ENCODE assay signal across 8 cellular contexts in genomic region chr16:56603589-56603988, GRCh38. TPM values are rescaled to one million over a fixed set of nuclear protein-coding genes. Genes with fewer than 3 reads are reported as not detected.
DNase-seq lines count a peak whose midpoint lies in the region; ATAC-seq and TF ChIP-seq lines count a peak whose summit lies in the region.

No MANE protein-coding gene starts in this region.

- no peak overlapping the region for H3K27ac Mint-ChIP-seq in progenitor cell of endocrine pancreas
- no peak overlapping the region for H3K27ac Mint-ChIP-seq in CD8-positive, alpha-beta T cell

- POLR2A ChIA-PET in AG04450 (lab: Yijun Ruan, JAX) (interaction anchor here (1.1 kb wide), 1 partner anchor 22 kb away, joined by 6 read pairs; the partner anchor contains the start of gene MT1E), OCI-LY7 (lab: Charles Lee) (interaction anchor here (0.8 kb wide), 1 partner anchor 80 kb away, joined by 3 read pairs; no protein-coding TSS in a partner anchor)
- POLR2A ChIA-PET in CD8-positive, alpha-beta T cell (lab: Charles Lee): no interaction called here

- H3K9me2 ChIP-seq in OCI-LY7 (ENCODE audit: insufficient read depth, low read length): no peaks in the 10 kb centered on the region

- H3K27me3 Mint-ChIP-seq in progenitor cell of endocrine pancreas: peaks cover 66% of the 10 kb centered on the region
- peaks cover 4% of the 10 kb centered on the region for H3K27me3 Mint-ChIP-seq in CD8-positive, alpha-beta T cell (ENCODE audit: low read depth)

- peak overlapping the region; percentile 11 for H3K27ac ChIP-seq in AG04450 (ENCODE audit: low read depth, low read length)
- H3K27ac ChIP-seq in OCI-LY7 (ENCODE audit: low read depth, low read length, poor library complexity, severe bottlenecking): no peak overlapping the region
- H3K27ac ChIP-seq in CD8-positive, alpha-beta T cell (ENCODE audit: low read depth, low read length): no peak overlapping the region

- no peaks in the 10 kb centered on the region for H3K27me3 ChIP-seq in AG04450 (ENCODE audit: control insufficient read depth, insufficient read depth, low read length)
- no peaks in the 10 kb centered on the region for H3K27me3 ChIP-seq in CD8-positive, alpha-beta T cell (ENCODE audit: insufficient read depth, low read length)

- H3K79me2 ChIP-seq in OCI-LY7 (ENCODE audit: insufficient read depth, low read depth, low read length): no peaks in the 10 kb centered on the region

- no peaks in the 10 kb centered on the region for H3K9me3 Mint-ChIP-seq in progenitor cell of endocrine pancreas (ENCODE audit: low read depth)
- H3K9me3 Mint-ChIP-seq in CD8-positive, alpha-beta T cell: no peaks in the 10 kb centered on the region

- H3K9me3 ChIP-seq in AG04450 (ENCODE audit: control insufficient read depth, insufficient read depth, low read length): no peaks in the 10 kb centered on the region; the same call in 1 of the 2 replicates
- H3K9me3 ChIP-seq in OCI-LY7 (ENCODE audit: low read length): no peaks in the 10 kb centered on the region
- H3K9me3 ChIP-seq in CD8-positive, alpha-beta T cell (ENCODE audit: low read length): no peaks in the 10 kb centered on the region

- no TSS peak for BruUV-seq in OCI-LY7 (replicated peaks; lab: Mats Ljungman, UMichigan)

- no peak for ATAC-seq in GM19467 (IDR thresholded peaks at IDR 0.05; ENCODE audit: unreplicated experiment)
- no peak for ATAC-seq in CD8-positive, alpha-beta T cell

- DNase-seq in AG04450 (ENCODE audit: low read depth, low spot score): no peak
- peak; percentile 17 for DNase-seq in GF-D8 (lab: John Stamatoyannopoulos, UW)
- peak; percentile 32 for DNase-seq in OCI-LY7 (ENCODE audit: low spot score)
- DNase-seq in fibroblast of mammary gland (ENCODE audit: low read depth): peak; percentile 53
- no peak for DNase-seq in progenitor cell of endocrine pancreas (ENCODE audit: low spot score, unreplicated experiment)
- no peak for DNase-seq in stimulated activated CD8-positive, alpha-beta memory T cell treated with anti-CD3 and anti-CD28 coated beads, Interleukin-4, amount 100 ng/mL, for 48 hours
- DNase-seq in CD8-positive, alpha-beta T cell: no peak

- H3K4me3 ChIP-seq in AG04450 (ENCODE audit: low read depth, low read length) (no peak overlapping the region), OCI-LY7 (ENCODE audit: low read depth, low read length, poor library complexity, severe bottlenecking) (no peak overlapping the region), fibroblast of mammary gland (ENCODE audit: control insufficient read depth, low read depth, low read length) (no peak overlapping the region)
- H3K4me3 ChIP-seq in CD8-positive, alpha-beta T cell (ENCODE audit: low read depth, low read length): no peak overlapping the region

- H3K36me3 Mint-ChIP-seq in progenitor cell of endocrine pancreas (ENCODE audit: insufficient read depth): no peaks in the 10 kb centered on the region
- H3K36me3 Mint-ChIP-seq in CD8-positive, alpha-beta T cell: no peaks in the 10 kb centered on the region

- H3K4me1 Mint-ChIP-seq in progenitor cell of endocrine pancreas (ENCODE audit: low read depth): no peaks in the 10 kb centered on the region
- H3K4me1 Mint-ChIP-seq in CD8-positive, alpha-beta T cell (ENCODE audit: low read depth): peaks cover 23% of the 10 kb centered on the region

- H3K4me2 ChIP-seq in OCI-LY7 (ENCODE audit: low read length): no peak overlapping the region

- TF ChIP-seq CTCF in AG04450 (IDR thresholded peaks at IDR 0.05; ENCODE audit: low read depth, low read length) (peak; percentile 42), OCI-LY7 (conservative IDR thresholded peaks at IDR 0.05; ENCODE audit: low read length) (0 out of 2 replicates have a peak, but pooled peaks have one; percentile 34), fibroblast of mammary gland (conservative IDR thresholded peaks at IDR 0.05; ENCODE audit: control insufficient read depth, insufficient read depth, low read depth, low read length) (peak; percentile 45), progenitor cell of endocrine pancreas (IDR thresholded peaks at IDR 0.05; ENCODE audit: unreplicated experiment) (peak; percentile 40)
- TF ChIP-seq CTCF in CD8-positive, alpha-beta T cell (IDR thresholded peaks at IDR 0.05): no peak

- intact Hi-C loops in OCI-LY7 (cut with micrococcal nuclease; ENCODE audit: unreplicated experiment): no loop called here
- intact Hi-C loops in CD8-positive, alpha-beta T cell (cut with DNase I, micrococcal nuclease): loop anchor here in 1 of 2 experiments (10.0 kb wide), 2 partner anchors 89 to 581 kb away; partner anchors contain the start of genes PSME3IP1 and RSPRY1

- H3K4me3 Mint-ChIP-seq in progenitor cell of endocrine pancreas (ENCODE audit: low read depth): no peak overlapping the region
- no peak overlapping the region for H3K4me3 Mint-ChIP-seq in CD8-positive, alpha-beta T cell

- H4K20me1 ChIP-seq in OCI-LY7 (ENCODE audit: insufficient read depth, low read length): no peaks in the 10 kb centered on the region

- no peaks in the 10 kb centered on the region for H3K36me3 ChIP-seq in OCI-LY7 (ENCODE audit: insufficient read depth, low read length)
- no peaks in the 10 kb centered on the region for H3K36me3 ChIP-seq in CD8-positive, alpha-beta T cell (ENCODE audit: insufficient read depth, low read length)

- no peak overlapping the region for H2AFZ ChIP-seq in OCI-LY7 (ENCODE audit: low read length)

- CTCF ChIA-PET in AG04450 (lab: Charles Lee): interaction anchor here (4.0 kb wide), 1 partner anchor 99 kb away, joined by 37 read pairs; no protein-coding TSS in a partner anchor
- CTCF ChIA-PET in OCI-LY7 (lab: Charles Lee; ENCODE audit: unreplicated experiment): no interaction called here
- CTCF ChIA-PET in CD8-positive, alpha-beta T cell (lab: Charles Lee): interaction anchor here (1.1 to 4.8 kb wide), 6 partner anchors 11 to 98 kb away, joined by 3 to 27 read pairs (median 4); no protein-coding TSS in a partner anchor

- H3K4me1 ChIP-seq in OCI-LY7 (ENCODE audit: insufficient read depth, low read length, poor library complexity, severe bottlenecking): peaks cover 22% of the 10 kb centered on the region
- H3K4me1 ChIP-seq in CD8-positive, alpha-beta T cell (ENCODE audit: insufficient read depth, low read length): peaks cover 17% of the 10 kb centered on the region

RNA-seq across cellular contexts. Expression of gene MT2A, which starts 4.8 kb away (rescaled TPM):
- 82.6 and 146 TPM in 2 replicates for polyA plus RNA-seq in AG04450 (2011; rRNA removed)
- 63.5 and 64.1 TPM in 2 replicates for polyA minus RNA-seq in AG04450 (2011; rRNA and poly(A)+ RNA removed)
- 27.2 and 40.0 TPM in 2 replicates for total RNA-seq in OCI-LY7 (2014; rRNA removed; shearing (Covaris generic))
- total RNA-seq in OCI-LY7 (2022) (5.7 and 9.3 TPM in 2 replicates), progenitor cell of endocrine pancreas (11.5 TPM in 2 replicates)
- 10 to 100 TPM; 71.0 to 95.7 TPM for total RNA-seq in CD8-positive, alpha-beta T cell

RNA-seq across cellular contexts. Expression of gene MT3, which starts 14.3 kb away (rescaled TPM):
- polyA plus RNA-seq in AG04450 (2011; rRNA removed): not detected in 2 replicates
- not detected in 2 replicates for polyA minus RNA-seq in AG04450 (2011; rRNA and poly(A)+ RNA removed)
- not detected in 2 replicates for total RNA-seq in OCI-LY7 (2014; rRNA removed; shearing (Covaris generic))
- total RNA-seq in OCI-LY7 (2022) (not detected in 2 replicates), progenitor cell of endocrine pancreas (not detected in 2 replicates)
- 1 to 10 TPM in 1 of 2 experiments, under 1 TPM in 1; 1.00 to 1.8 TPM for total RNA-seq in CD8-positive, alpha-beta T cell

RNA-seq across cellular contexts. Expression of gene MT1E, which starts 22.0 kb away (rescaled TPM):
- polyA plus RNA-seq in AG04450 (2011; rRNA removed): 153 and 250 TPM in 2 replicates
- 51.3 and 58.4 TPM in 2 replicates for polyA minus RNA-seq in AG04450 (2011; rRNA and poly(A)+ RNA removed)
- total RNA-seq in OCI-LY7 (2014; rRNA removed; shearing (Covaris generic)): not detected in 2 replicates
- total RNA-seq in OCI-LY7 (2022) (not detected in 2 replicates), progenitor cell of endocrine pancreas (4.0 and 5.2 TPM in 2 replicates)
- total RNA-seq in CD8-positive, alpha-beta T cell: 1 to 10 TPM; 3.0 to 5.5 TPM

RNA-seq across cellular contexts. Expression of gene MT1M, which starts 28.9 kb away (rescaled TPM):
- polyA plus RNA-seq in AG04450 (2011; rRNA removed): 0.10 and 0.38 TPM in 2 replicates
- not detected in 2 replicates for polyA minus RNA-seq in AG04450 (2011; rRNA and poly(A)+ RNA removed)
- total RNA-seq in OCI-LY7 (2014; rRNA removed; shearing (Covaris generic)): not detected in 2 replicates
- not detected in 2 replicates for total RNA-seq in OCI-LY7 (2022)
- not detected in 2 replicates for total RNA-seq in progenitor cell of endocrine pancreas
- not detected for total RNA-seq in CD8-positive, alpha-beta T cell

RNA-seq across cellular contexts. Expression of gene MT1A, which starts 34.9 kb away (rescaled TPM):
- 0.66 TPM in 1 of 2 replicates, not detected in the other for polyA plus RNA-seq in AG04450 (2011; rRNA removed)
- 0.91 and 1.1 TPM in 2 replicates for polyA minus RNA-seq in AG04450 (2011; rRNA and poly(A)+ RNA removed)
- not detected in 2 replicates for total RNA-seq in OCI-LY7 (2014; rRNA removed; shearing (Covaris generic))
- total RNA-seq in OCI-LY7 (2022): not detected in 2 replicates
- total RNA-seq in progenitor cell of endocrine pancreas: not detected in 2 replicates
- total RNA-seq in CD8-positive, alpha-beta T cell: not detected

Comparison
In these comparisons a context has a peak if more than half of its experiments do, and no peak if none do; other contexts are left out.
1. DNase-seq: peak in GF-D8 (single experiment), OCI-LY7 (single experiment) and fibroblast of mammary gland (single experiment); none in AG04450 (single experiment), progenitor cell of endocrine pancreas (single experiment), stimulated activated CD8-positive, alpha-beta memory T cell treated with anti-CD3 and anti-CD28 coated beads, Interleukin-4, amount 100 ng/mL, for 48 hours (single experiment) and CD8-positive, alpha-beta T cell (0 of 7).